8 cellular contexts compared by ENCODE assay signal in the genomic region with DNA sequence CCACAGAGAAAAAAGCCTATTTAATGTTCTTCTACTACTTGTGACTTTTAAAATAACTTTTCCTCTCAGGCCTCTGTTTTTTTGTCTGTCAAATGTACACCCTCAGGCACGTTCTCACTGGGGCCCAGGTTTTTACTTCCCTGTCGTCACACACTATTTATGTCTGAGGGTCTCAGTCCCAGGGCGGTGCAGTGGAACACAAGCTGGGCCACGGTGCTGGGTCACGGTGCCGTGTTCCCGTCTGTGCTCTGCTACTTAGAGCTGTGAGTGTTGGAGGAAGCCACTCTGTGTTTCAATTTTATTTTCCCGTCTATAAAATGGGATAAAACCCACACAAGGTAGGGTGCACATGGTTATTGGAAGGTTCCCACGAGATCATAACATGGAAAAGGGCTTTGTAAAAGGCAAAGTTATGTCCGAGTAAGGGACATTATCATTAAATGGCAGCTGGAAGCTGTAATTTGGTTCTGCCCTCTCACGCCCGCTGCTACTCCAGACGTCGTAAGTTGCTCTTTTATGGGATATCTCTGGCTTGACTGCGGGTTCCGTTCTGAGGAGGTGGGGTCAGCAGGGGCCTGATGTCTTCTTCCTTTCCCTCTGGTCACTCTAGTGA. TPM values are rescaled to one million over a fixed set of nuclear protein-coding genes. Genes with fewer than 3 reads are reported as not detected.
A peak's percentile ranks its signal among the peaks of the same experiment; 100 is the strongest.
DNase-seq lines count a peak whose midpoint lies in the region; ATAC-seq and TF ChIP-seq lines count a peak whose summit lies in the region.

No MANE protein-coding gene starts in this region.

- no peak for TF ChIP-seq CTCF in SK-N-SH (IDR thresholded peaks at IDR 0.05)

- peak overlapping the region; percentile 90 for H3K4me3 Mint-ChIP-seq in activated naive CD8-positive, alpha-beta T cell treated with anti-CD3 and anti-CD28 coated beads, Interleukin-2, amount 50 U/mL, for 24 hours
- H3K4me3 Mint-ChIP-seq in immature natural killer cell: peak overlapping the region; percentile 79 to 98 (median 88)

- POLR2A ChIA-PET in SK-N-SH (lab: Yijun Ruan, JAX): interaction anchor here (1.2 to 1.9 kb wide), 2 partner anchors 19 to 35 kb away, joined by 8 to 11 read pairs; a partner anchor contains a TSS

- H3K4me1 Mint-ChIP-seq in activated naive CD8-positive, alpha-beta T cell treated with anti-CD3 and anti-CD28 coated beads, Interleukin-2, amount 50 U/mL, for 24 hours: peaks cover 68% of the 10 kb centered on the region
- peaks cover 41 to 42% of the 10 kb centered on the region in 2 donors for H3K4me1 Mint-ChIP-seq in immature natural killer cell

- no peak for TF ChIP-seq RAD21 in SK-N-SH (IDR thresholded peaks at IDR 0.05; ENCODE audit: low read length)

- H3K79me2 ChIP-seq in SK-N-SH (ENCODE audit: insufficient read depth): no peaks in the 10 kb centered on the region

- H3K27ac Mint-ChIP-seq in activated naive CD8-positive, alpha-beta T cell treated with anti-CD3 and anti-CD28 coated beads, Interleukin-2, amount 50 U/mL, for 24 hours: peak overlapping the region; percentile 77
- H3K27ac Mint-ChIP-seq in immature natural killer cell: peak overlapping the region; percentile 86 to 97 (median 94)

- H3F3A ChIP-seq in SK-N-SH (replicated peaks; ENCODE audit: insufficient read depth): peaks cover 9% of the 10 kb centered on the region

- no peaks in the 10 kb centered on the region for H3K27me3 Mint-ChIP-seq in activated naive CD8-positive, alpha-beta T cell treated with anti-CD3 and anti-CD28 coated beads, Interleukin-2, amount 50 U/mL, for 24 hours
- peaks cover 0 to 7% (median 5%) of the 10 kb centered on the region in 3 donors for H3K27me3 Mint-ChIP-seq in immature natural killer cell (ENCODE audit: low read depth in 3 of 3)

- H3K9me2 ChIP-seq in SK-N-SH: no peaks in the 10 kb centered on the region

- H3K27me3 ChIP-seq in SK-N-SH (ENCODE audit: insufficient read depth) (no peaks in the 10 kb centered on the region), subcutaneous abdominal adipose tissue (ENCODE audit: control insufficient read depth in 5 of 5, insufficient read depth in 4 of 5, low read length in 5 of 5) (no peaks in the 10 kb centered on the region)

- H3K9ac ChIP-seq in SK-N-SH (peak overlapping the region; percentile 86), subcutaneous abdominal adipose tissue (ENCODE audit: low read length in 5 of 5) (peak overlapping the region; percentile 49 to 98 (median 90))

- H3K27ac ChIP-seq in SK-N-SH (ENCODE audit: low read depth in 2 of 2, low read length in 1 of 2) (peak overlapping the region; percentile 56 to 87), subcutaneous abdominal adipose tissue (ENCODE audit: low read depth, low read length) (peak overlapping the region; percentile 91)

- WGBS in SK-N-SH (ENCODE audit: low lambda C conversion rate): 88% methylated on average over 16 of the region's 16 CpGs

- H3K36me3 ChIP-seq in SK-N-SH (replicated peaks in 1 of 2; ENCODE audit: control insufficient read depth in 1 of 2, insufficient read depth in 2 of 2, low read length in 1 of 2) (peaks cover 0 to 3% of the 10 kb centered on the region in 2 experiments), subcutaneous abdominal adipose tissue (ENCODE audit: control insufficient read depth in 5 of 5, insufficient read depth in 5 of 5, low read length in 5 of 5) (peaks cover 0 to 6% (median 3%) of the 10 kb centered on the region in 5 donors)

- no peaks in the 10 kb centered on the region for H3K9me3 ChIP-seq in SK-N-SH
- no peaks in the 10 kb centered on the region for H3K9me3 ChIP-seq in subcutaneous abdominal adipose tissue (ENCODE audit: control insufficient read depth in 5 of 5, low read length in 5 of 5)

- peak overlapping the region; percentile 98 for H2AFZ ChIP-seq in SK-N-SH (ENCODE audit: low read depth)

- H3K4me2 ChIP-seq in SK-N-SH: peak overlapping the region; percentile 98

- ATAC-seq in SK-N-SH treated with all-trans-retinoic acid at 6 μM for 48 hours (no peak), GM18520 (IDR thresholded peaks at IDR 0.05; ENCODE audit: unreplicated experiment) (no peak)
- no peak for ATAC-seq in activated naive CD8-positive, alpha-beta T cell treated with anti-CD3 and anti-CD28 coated beads, Interleukin-2, amount 50 U/mL, for 24 hours

- CTCF ChIA-PET in SK-N-SH (lab: Yijun Ruan, JAX): interaction anchor here (0.6 to 3.4 kb wide), 15 partner anchors 9 to 1229 kb away, joined by 3 to 17 read pairs (median 3); a partner anchor contains a TSS

- H3K4me1 ChIP-seq in SK-N-SH (ENCODE audit: control insufficient read depth in 1 of 2, insufficient read depth in 2 of 2, low read depth in 1 of 2, low read length in 1 of 2): peaks cover 15 to 42% of the 10 kb centered on the region in 2 experiments
- H3K4me1 ChIP-seq in subcutaneous abdominal adipose tissue (ENCODE audit: control insufficient read depth in 5 of 5, insufficient read depth in 5 of 5, low read length in 5 of 5): peaks cover 8 to 32% (median 28%) of the 10 kb centered on the region in 5 donors

- H4K20me1 ChIP-seq in SK-N-SH (ENCODE audit: insufficient read depth): no peaks in the 10 kb centered on the region

- no peak for TF ChIP-seq EP300 in SK-N-SH (IDR thresholded peaks at IDR 0.05; ENCODE audit: borderline replicate concordance in 1 of 2, low read depth in 1 of 2, low read length in 1 of 2)

- H3K4me3 ChIP-seq in SK-N-SH (ENCODE audit: low read depth in 2 of 2, low read length in 1 of 2) (peak overlapping the region; percentile 71 to 74), subcutaneous abdominal adipose tissue (ENCODE audit: low read depth in 1 of 5, low read length in 5 of 5) (peak overlapping the region; percentile 71 to 81 (median 79))

- peaks cover 8% of the 10 kb centered on the region for H3K36me3 Mint-ChIP-seq in activated naive CD8-positive, alpha-beta T cell treated with anti-CD3 and anti-CD28 coated beads, Interleukin-2, amount 50 U/mL, for 24 hours (ENCODE audit: low read depth)
- peaks cover 5 to 8% (median 7%) of the 10 kb centered on the region in 3 donors for H3K36me3 Mint-ChIP-seq in immature natural killer cell

- H3K9me3 Mint-ChIP-seq in activated naive CD8-positive, alpha-beta T cell treated with anti-CD3 and anti-CD28 coated beads, Interleukin-2, amount 50 U/mL, for 24 hours: no peaks in the 10 kb centered on the region
- H3K9me3 Mint-ChIP-seq in immature natural killer cell: no peaks in the 10 kb centered on the region

- DNase-seq in SK-N-SH (no peak), immature natural killer cell (no peak), 8988T (no peak)
- DNase-seq in activated naive CD8-positive, alpha-beta T cell treated with anti-CD3 and anti-CD28 coated beads, Interleukin-2, amount 50 U/mL, for 24 hours: no peak
- no peak for DNase-seq in stimulated activated naive CD4-positive, alpha-beta T cell treated with Interleukin-2 at 50 U/mL for 16 hours (lab: John Stamatoyannopoulos, UW)

TF ChIP-seq in SK-N-SH, 30 proteins besides CTCF, POLR2A, EP300 and RAD21 (continues in another document):
- TF ChIP-seq, protein P1, sequence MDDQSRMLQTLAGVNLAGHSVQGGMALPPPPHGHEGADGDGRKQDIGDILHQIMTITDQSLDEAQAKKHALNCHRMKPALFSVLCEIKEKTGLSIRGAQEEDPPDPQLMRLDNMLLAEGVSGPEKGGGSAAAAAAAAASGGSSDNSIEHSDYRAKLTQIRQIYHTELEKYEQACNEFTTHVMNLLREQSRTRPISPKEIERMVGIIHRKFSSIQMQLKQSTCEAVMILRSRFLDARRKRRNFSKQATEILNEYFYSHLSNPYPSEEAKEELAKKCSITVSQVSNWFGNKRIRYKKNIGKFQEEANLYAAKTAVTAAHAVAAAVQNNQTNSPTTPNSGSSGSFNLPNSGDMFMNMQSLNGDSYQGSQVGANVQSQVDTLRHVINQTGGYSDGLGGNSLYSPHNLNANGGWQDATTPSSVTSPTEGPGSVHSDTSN (IDR thresholded peaks at IDR 0.05): no peak
- no peak for TF ChIP-seq EZH2phosphoT487 (IDR thresholded peaks at IDR 0.05; ENCODE audit: borderline replicate concordance, low read depth)
- TF ChIP-seq, protein P2, sequence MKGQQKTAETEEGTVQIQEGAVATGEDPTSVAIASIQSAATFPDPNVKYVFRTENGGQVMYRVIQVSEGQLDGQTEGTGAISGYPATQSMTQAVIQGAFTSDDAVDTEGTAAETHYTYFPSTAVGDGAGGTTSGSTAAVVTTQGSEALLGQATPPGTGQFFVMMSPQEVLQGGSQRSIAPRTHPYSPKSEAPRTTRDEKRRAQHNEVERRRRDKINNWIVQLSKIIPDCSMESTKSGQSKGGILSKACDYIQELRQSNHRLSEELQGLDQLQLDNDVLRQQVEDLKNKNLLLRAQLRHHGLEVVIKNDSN (IDR thresholded peaks at IDR 0.05; ENCODE audit: borderline replicate concordance, low read depth): no peak

TF ChIP-seq in SK-N-SH treated with all-trans-retinoic acid at 6 μM for 48 hours, 23 proteins besides CTCF, POLR2A, EP300 and RAD21 (continues in another document):
- no peak for TF ChIP-seq ESRRG (CRISPR knock-in tag; IDR thresholded peaks at IDR 0.05)
- TF ChIP-seq, protein P3, sequence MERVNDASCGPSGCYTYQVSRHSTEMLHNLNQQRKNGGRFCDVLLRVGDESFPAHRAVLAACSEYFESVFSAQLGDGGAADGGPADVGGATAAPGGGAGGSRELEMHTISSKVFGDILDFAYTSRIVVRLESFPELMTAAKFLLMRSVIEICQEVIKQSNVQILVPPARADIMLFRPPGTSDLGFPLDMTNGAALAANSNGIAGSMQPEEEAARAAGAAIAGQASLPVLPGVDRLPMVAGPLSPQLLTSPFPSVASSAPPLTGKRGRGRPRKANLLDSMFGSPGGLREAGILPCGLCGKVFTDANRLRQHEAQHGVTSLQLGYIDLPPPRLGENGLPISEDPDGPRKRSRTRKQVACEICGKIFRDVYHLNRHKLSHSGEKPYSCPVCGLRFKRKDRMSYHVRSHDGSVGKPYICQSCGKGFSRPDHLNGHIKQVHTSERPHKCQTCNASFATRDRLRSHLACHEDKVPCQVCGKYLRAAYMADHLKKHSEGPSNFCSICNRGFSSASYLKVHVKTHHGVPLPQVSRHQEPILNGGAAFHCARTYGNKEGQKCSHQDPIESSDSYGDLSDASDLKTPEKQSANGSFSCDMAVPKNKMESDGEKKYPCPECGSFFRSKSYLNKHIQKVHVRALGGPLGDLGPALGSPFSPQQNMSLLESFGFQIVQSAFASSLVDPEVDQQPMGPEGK (CRISPR knock-in tag; IDR thresholded peaks at IDR 0.05; ENCODE audit: borderline replicate concordance): no peak

RNA-seq across cellular contexts. Expression of a gene that starts 25.1 kb away (rescaled TPM):
- polyA plus RNA-seq in SK-N-SH (2012; rRNA removed) (4.6 and 5.0 TPM in 2 replicates), immature natural killer cell (1 to 10 TPM; 3.3 to 5.5 (median 5.5) TPM)
- 2.3 and 3.7 TPM in 2 replicates for polyA plus RNA-seq in SK-N-SH (2012; cell fraction: cytosol; rRNA removed)
- polyA plus RNA-seq in SK-N-SH (2012; cell fraction: nucleus; rRNA removed): 6.9 and 9.8 TPM in 2 replicates

RNA-seq across cellular contexts. Expression of a gene that starts 35.7 kb away (rescaled TPM):
- polyA plus RNA-seq in SK-N-SH (2012; rRNA removed) (87.5 and 91.6 TPM in 2 replicates), immature natural killer cell (10 to 100 TPM; 40.6 to 86.0 (median 43.2) TPM)
- polyA plus RNA-seq in SK-N-SH (2012; cell fraction: cytosol; rRNA removed): 49.6 and 70.3 TPM in 2 replicates
- 254 and 314 TPM in 2 replicates for polyA plus RNA-seq in SK-N-SH (2012; cell fraction: nucleus; rRNA removed)

RNA-seq across cellular contexts. Expression of a gene that starts 46.2 kb away (rescaled TPM):
- polyA plus RNA-seq in SK-N-SH (2012; rRNA removed) (not detected in 2 replicates), immature natural killer cell (10 to 100 TPM in 1 of 3 donors, 1 to 10 TPM in 2; 2.6 to 25.1 (median 5.0) TPM)
- not detected in 2 replicates for polyA plus RNA-seq in SK-N-SH (2012; cell fraction: cytosol; rRNA removed)
- polyA plus RNA-seq in SK-N-SH (2012; cell fraction: nucleus; rRNA removed): 0.01 TPM in 1 of 2 replicates, not detected in the other
